In genomic region chr12:62581288-62582064, GRCh38 we compare ENCODE assay signal across 7 cellular contexts.
A peak's percentile ranks its signal among the peaks of the same experiment; 100 is the strongest.
DNase-seq lines count a peak whose midpoint lies in the region; ATAC-seq and TF ChIP-seq lines count a peak whose summit lies in the region.

No MANE protein-coding gene starts in this region.

- H3K36me3 Mint-ChIP-seq in activated naive CD8-positive, alpha-beta T cell treated with anti-CD3 and anti-CD28 coated beads, Interleukin-2, amount 50 U/mL, for 24 hours (ENCODE audit: low read depth), result no peaks in the 10 kb centered on the region

- H3K4me1 ChIP-seq in tibial nerve, result peaks cover 0 to 8% (median 0%) of the 10 kb centered on the region in 4 donors

- no peak for TF ChIP-seq EP300 in tibial nerve (IDR thresholded peaks at IDR 0.05)

- H3K4me3 ChIP-seq in brain microvascular endothelial cell (ENCODE audit: low read depth, low read length) (no peak overlapping the region), tibial nerve (no peak overlapping the region)

- no peak overlapping the region for H3K4me3 Mint-ChIP-seq in activated naive CD8-positive, alpha-beta T cell treated with anti-CD3 and anti-CD28 coated beads, Interleukin-2, amount 50 U/mL, for 24 hours

- H3K27ac ChIP-seq in brain microvascular endothelial cell (no peak overlapping the region), tibial nerve (no peak overlapping the region)

- in situ Hi-C loops in brain microvascular endothelial cell (cut with HindIII; ENCODE audit: low pct_ligation_motif_present, low sequenced_read_pairs), result loop anchor here (10.0 kb wide), 1 partner anchor 203 kb away; no protein-coding TSS in a partner anchor

- peak; percentile 84 for ATAC-seq in HG02885 (IDR thresholded peaks at IDR 0.05; ENCODE audit: poor library complexity, unreplicated experiment)
- no peak for ATAC-seq in activated naive CD8-positive, alpha-beta T cell treated with anti-CD3 and anti-CD28 coated beads, Interleukin-2, amount 50 U/mL, for 24 hours

- no peaks in the 10 kb centered on the region for H3K27me3 ChIP-seq in brain microvascular endothelial cell (replicated peaks)
- H3K27me3 ChIP-seq in tibial nerve, result no peaks in the 10 kb centered on the region

- H3K36me3 ChIP-seq in brain microvascular endothelial cell (replicated peaks) (no peaks in the 10 kb centered on the region), tibial nerve (peaks cover 0 to 27% (median 0%) of the 10 kb centered on the region in 3 donors)

- no peaks in the 10 kb centered on the region for H3K9me3 Mint-ChIP-seq in activated naive CD8-positive, alpha-beta T cell treated with anti-CD3 and anti-CD28 coated beads, Interleukin-2, amount 50 U/mL, for 24 hours

- no peaks in the 10 kb centered on the region for H3K27me3 Mint-ChIP-seq in activated naive CD8-positive, alpha-beta T cell treated with anti-CD3 and anti-CD28 coated beads, Interleukin-2, amount 50 U/mL, for 24 hours

- H3K4me1 Mint-ChIP-seq in activated naive CD8-positive, alpha-beta T cell treated with anti-CD3 and anti-CD28 coated beads, Interleukin-2, amount 50 U/mL, for 24 hours, result no peaks in the 10 kb centered on the region

- H3K9me3 ChIP-seq in tibial nerve, result no peaks in the 10 kb centered on the region

- no peak for TF ChIP-seq POLR2A in tibial nerve (IDR thresholded peaks at IDR 0.05)

- DNase-seq in GM10266 (ENCODE audit: extremely low spot score), result peak; percentile 27
- peak; percentile 4 to 41 for DNase-seq in NCI-H526 (lab: John Stamatoyannopoulos, UW)
- DNase-seq in brain microvascular endothelial cell, result no peak
- peak; percentile 63 for DNase-seq in iris pigment epithelial cell (ENCODE audit: low read depth)
- DNase-seq in tibial nerve (ENCODE audit: low spot score in 2 of 2), result no peak
- DNase-seq in activated naive CD8-positive, alpha-beta T cell treated with anti-CD3 and anti-CD28 coated beads, Interleukin-2, amount 50 U/mL, for 24 hours, result no peak

- WGBS in tibial nerve, 2 donors, result 75 to 82% methylated on average over 12 of the region's 12 CpGs

- no peak overlapping the region for H3K27ac Mint-ChIP-seq in activated naive CD8-positive, alpha-beta T cell treated with anti-CD3 and anti-CD28 coated beads, Interleukin-2, amount 50 U/mL, for 24 hours

- peak; percentile 55 for TF ChIP-seq CTCF in GM10266 (IDR thresholded peaks at IDR 0.05; ENCODE audit: control insufficient read depth, insufficient read depth, low read depth, missing control alignments)
- peak; percentile 59 for TF ChIP-seq CTCF in brain microvascular endothelial cell (IDR thresholded peaks at IDR 0.05; ENCODE audit: low read depth, low read length, missing control alignments)
- peak; percentile 52 to 79 (median 65) for TF ChIP-seq CTCF in tibial nerve (IDR thresholded peaks at IDR 0.05)

Comparison
In these comparisons a context has a peak if more than half of its experiments do, and no peak if none do; other contexts are left out.
1. DNase-seq: peak in GM10266 (single experiment), NCI-H526 (2 of 2) and iris pigment epithelial cell (single experiment); none in brain microvascular endothelial cell (single experiment), tibial nerve (0 of 2) and activated naive CD8-positive, alpha-beta T cell treated with anti-CD3 and anti-CD28 coated beads, Interleukin-2, amount 50 U/mL, for 24 hours (single experiment).
2. Peak in every context shown above with its lines, with median percentiles within 50 percentile points of each other: CTCF ChIP-seq.